ENCODE assay signal across 15 cellular contexts in genomic region chr5:177129206-177129605, GRCh38. TPM values are rescaled to one million over a fixed set of nuclear protein-coding genes. Genes with fewer than 3 reads are reported as not detected.
A peak's percentile ranks its signal among the peaks of the same experiment; 100 is the strongest.
DNase-seq lines count a peak whose midpoint lies in the region; ATAC-seq, FAIRE-seq and TF ChIP-seq lines count a peak whose summit lies in the region.
"Had no signal": no experiment of that assay in that cellular context is flagged by ENCODE, and none has a peak within 500 bp of the region (broad histone marks: within the 10 kb centered on the region; RNA-seq: fewer than 3 reads in every experiment).

No MANE protein-coding gene starts in this region.

- H3K36me3 Mint-ChIP-seq in activated naive CD8-positive, alpha-beta T cell, result no peaks in the 10 kb centered on the region
- no peaks in the 10 kb centered on the region for H3K36me3 Mint-ChIP-seq in activated naive CD8-positive, alpha-beta T cell treated with anti-CD3 and anti-CD28 coated beads, Interleukin-2, amount 50 U/mL, for 24 hours (ENCODE audit: low read depth)
- no peaks in the 10 kb centered on the region for H3K36me3 Mint-ChIP-seq in stimulated activated naive B cell treated with anti-CD40 and anti-IgM and Interleukin-4, amounts not matched to agents 10 μg/mL and 1 μg/mL and 100 μg/mL, for 72 hours

- H2AFZ ChIP-seq in SU-DHL-6 (ENCODE audit: low read depth, low read length, severe bottlenecking) (no peak overlapping the region), endothelial cell of umbilical vein (ENCODE audit: low read depth, low read length) (peak overlapping the region; percentile 73)
- H2AFZ ChIP-seq: hepatocyte had no signal

- H3K4me1 ChIP-seq in endothelial cell of umbilical vein (ENCODE audit: control insufficient read depth, extremely low read depth, insufficient read depth, low read length) (peaks cover 15% of the 10 kb centered on the region), tibial nerve (peaks cover 0 to 17% (median 7%) of the 10 kb centered on the region in 4 donors)
- H3K4me1 ChIP-seq: SJCRH30 had no signal

- no peaks in the 10 kb centered on the region for H3K9me3 Mint-ChIP-seq in activated naive CD8-positive, alpha-beta T cell (ENCODE audit: low read depth)
- no peaks in the 10 kb centered on the region for H3K9me3 Mint-ChIP-seq in activated naive CD8-positive, alpha-beta T cell treated with anti-CD3 and anti-CD28 coated beads, Interleukin-2, amount 50 U/mL, for 24 hours
- no peaks in the 10 kb centered on the region for H3K9me3 Mint-ChIP-seq in stimulated activated naive B cell treated with anti-CD40 and anti-IgM and Interleukin-4, amounts not matched to agents 10 μg/mL and 1 μg/mL and 100 μg/mL, for 72 hours
- H3K9me3 Mint-ChIP-seq: central memory CD8-positive, alpha-beta T cell had no signal

- H3K9ac ChIP-seq in SU-DHL-6 (ENCODE audit: low read length) (peak overlapping the region; percentile 6; the same call in 1 of the 2 replicates), endothelial cell of umbilical vein (replicated peaks; ENCODE audit: extremely low read depth, insufficient read depth, low read length) (no peak overlapping the region)

- dilution Hi-C loops in endothelial cell of umbilical vein (cut with MboI; ENCODE audit: extremely low pct_ligation_motif_present, low sequenced_read_pairs), result no loop called here

- TF ChIP-seq POLR2A in endothelial cell of umbilical vein (IDR thresholded peaks at IDR 0.05; ENCODE audit: low read depth, low read length) (no peak), tibial nerve (IDR thresholded peaks at IDR 0.05) (no peak)

- no peak for TF ChIP-seq CTCF in SU-DHL-6 (IDR thresholded peaks at IDR 0.05; ENCODE audit: insufficient read depth, low read length, poor library complexity, severe bottlenecking)
- no peak for TF ChIP-seq CTCF in endothelial cell of umbilical vein (IDR thresholded peaks at IDR 0.05; ENCODE audit: extremely low read depth in 1 of 2, insufficient read depth in 1 of 2, low read depth in 1 of 2, low read length in 2 of 2)
- TF ChIP-seq CTCF in tibial nerve (IDR thresholded peaks at IDR 0.05), result no peak

- H3K27ac ChIP-seq in SU-DHL-6 (ENCODE audit: low read depth, low read length), result peak overlapping the region; percentile 62
- no peak overlapping the region for H3K27ac ChIP-seq in endothelial cell of umbilical vein (ENCODE audit: insufficient read depth, low read depth, low read length)
- H3K27ac ChIP-seq in tibial nerve, result no peak overlapping the region
- H3K27ac ChIP-seq: hepatocyte, SJCRH30 had no signal

- H3K27me3 ChIP-seq in SU-DHL-6 (ENCODE audit: low read length) (no peaks in the 10 kb centered on the region), endothelial cell of umbilical vein (ENCODE audit: control insufficient read depth in 2 of 2, insufficient read depth in 2 of 2, low read length in 2 of 2) (no peaks in the 10 kb centered on the region), tibial nerve (no peaks in the 10 kb centered on the region)
- H3K27me3 ChIP-seq: adrenal gland, hepatocyte, SJCRH30 had no signal

- POLR2A ChIA-PET in endothelial cell of umbilical vein (lab: Charles Lee), result no interaction called here

- no peaks in the 10 kb centered on the region for H3K9me1 ChIP-seq in endothelial cell of umbilical vein (replicated peaks; ENCODE audit: control insufficient read depth, extremely low read depth, insufficient read depth, low read length)

- H3K4me3 Mint-ChIP-seq in activated naive CD8-positive, alpha-beta T cell, result peak overlapping the region; percentile 47
- H3K4me3 Mint-ChIP-seq in activated naive CD8-positive, alpha-beta T cell treated with anti-CD3 and anti-CD28 coated beads, Interleukin-2, amount 50 U/mL, for 24 hours, result no peak overlapping the region
- H3K4me3 Mint-ChIP-seq in stimulated activated naive B cell treated with anti-CD40 and anti-IgM and Interleukin-4, amounts not matched to agents 10 μg/mL and 1 μg/mL and 100 μg/mL, for 72 hours, result no peak overlapping the region

- H3K27me3 Mint-ChIP-seq in activated naive CD8-positive, alpha-beta T cell, result no peaks in the 10 kb centered on the region
- no peaks in the 10 kb centered on the region for H3K27me3 Mint-ChIP-seq in activated naive CD8-positive, alpha-beta T cell treated with anti-CD3 and anti-CD28 coated beads, Interleukin-2, amount 50 U/mL, for 24 hours
- H3K27me3 Mint-ChIP-seq in stimulated activated naive B cell treated with anti-CD40 and anti-IgM and Interleukin-4, amounts not matched to agents 10 μg/mL and 1 μg/mL and 100 μg/mL, for 72 hours, result no peaks in the 10 kb centered on the region
- H3K27me3 Mint-ChIP-seq: central memory CD8-positive, alpha-beta T cell had no signal

- H3K79me2 ChIP-seq in SU-DHL-6 (ENCODE audit: insufficient read depth, low read length) (no peaks in the 10 kb centered on the region), endothelial cell of umbilical vein (ENCODE audit: control insufficient read depth, insufficient read depth, low read length) (no peaks in the 10 kb centered on the region)
- H3K79me2 ChIP-seq: hepatocyte had no signal

- H3K9me2 ChIP-seq in SU-DHL-6 (replicated peaks; ENCODE audit: insufficient read depth, low read length), result no peaks in the 10 kb centered on the region

- intact Hi-C loops in endothelial cell of umbilical vein (cut with micrococcal nuclease), result no loop called here

- no peak for ATAC-seq in activated naive CD8-positive, alpha-beta T cell treated with anti-CD3 and anti-CD28 coated beads, Interleukin-2, amount 50 U/mL, for 24 hours
- ATAC-seq in stimulated activated naive B cell treated with anti-CD40 and anti-IgM and Interleukin-4, amounts not matched to agents 10 μg/mL and 1 μg/mL and 100 μg/mL, for 72 hours (replicated peaks), result no peak
- ATAC-seq in GM21825 (IDR thresholded peaks at IDR 0.05; ENCODE audit: unreplicated experiment), result no peak

- no peak overlapping the region for H3K27ac Mint-ChIP-seq in activated naive CD8-positive, alpha-beta T cell
- H3K27ac Mint-ChIP-seq in activated naive CD8-positive, alpha-beta T cell treated with anti-CD3 and anti-CD28 coated beads, Interleukin-2, amount 50 U/mL, for 24 hours, result no peak overlapping the region
- peak overlapping the region; percentile 48 for H3K27ac Mint-ChIP-seq in stimulated activated naive B cell treated with anti-CD40 and anti-IgM and Interleukin-4, amounts not matched to agents 10 μg/mL and 1 μg/mL and 100 μg/mL, for 72 hours
- H3K27ac Mint-ChIP-seq: progenitor cell of endocrine pancreas had no signal

- H3K9me3 ChIP-seq in SU-DHL-6 (ENCODE audit: insufficient read depth, low read length) (no peaks in the 10 kb centered on the region), endothelial cell of umbilical vein (replicated peaks; ENCODE audit: control insufficient read depth, insufficient read depth, low read length) (no peaks in the 10 kb centered on the region), tibial nerve (no peaks in the 10 kb centered on the region)
- H3K9me3 ChIP-seq: adrenal gland, SJCRH30 had no signal

- DNase-seq in activated naive CD8-positive, alpha-beta T cell treated with anti-CD3 and anti-CD28 coated beads, Interleukin-2, amount 50 U/mL, for 24 hours, result no peak
- DNase-seq in endothelial cell of umbilical vein (ENCODE audit: low read depth, low spot score) (no peak), tibial nerve (ENCODE audit: low spot score in 2 of 2) (no peak), midbrain (lab: John Stamatoyannopoulos, UW) (no peak)
- DNase-seq in stimulated activated naive B cell treated with anti-CD40 and anti-IgM and Interleukin-4, amounts not matched to agents 10 μg/mL and 1 μg/mL and 100 μg/mL, for 72 hours, result no peak
- DNase-seq: NCI-H1694, SJCRH30 had no signal

- TF ChIP-seq EP300 in tibial nerve (IDR thresholded peaks at IDR 0.05), result no peak

- FAIRE-seq in endothelial cell of umbilical vein (lab: Jason Lieb, UNC), result no peak
- FAIRE-seq: TTC549 had no signal

- H3K4me2 ChIP-seq in SU-DHL-6 (ENCODE audit: low read depth, low read length, poor library complexity, severe bottlenecking) (peak overlapping the region; percentile 14), endothelial cell of umbilical vein (ENCODE audit: insufficient read depth, low read length) (no peak overlapping the region)
- H3K4me2 ChIP-seq: hepatocyte had no signal

- peaks cover 53% of the 10 kb centered on the region for H3F3A ChIP-seq in SU-DHL-6 (ENCODE audit: insufficient read depth)

- 74 to 79% methylated on average over 2 of the region's 2 CpGs for WGBS in tibial nerve, 2 donors

- no TSS peak for BruUV-seq in endothelial cell of umbilical vein (replicated peaks; lab: Mats Ljungman, UMichigan)

- no peaks in the 10 kb centered on the region for H3K36me3 ChIP-seq in SU-DHL-6 (ENCODE audit: low read length)
- no peaks in the 10 kb centered on the region for H3K36me3 ChIP-seq in endothelial cell of umbilical vein (ENCODE audit: control insufficient read depth in 2 of 2, extremely low read depth in 1 of 2, insufficient read depth in 2 of 2, low read length in 2 of 2)
- H3K36me3 ChIP-seq in tibial nerve, result no peaks in the 10 kb centered on the region
- H3K36me3 ChIP-seq: adrenal gland, SJCRH30 had no signal

- H3K4me3 ChIP-seq in SU-DHL-6 (ENCODE audit: insufficient read depth, low read length, poor library complexity, severe bottlenecking), result no peak overlapping the region
- H3K4me3 ChIP-seq in endothelial cell of umbilical vein (replicated peaks in 1 of 3; ENCODE audit: insufficient read depth in 1 of 3, low read depth in 1 of 3, low read length in 3 of 3), result no peak overlapping the region
- no peak overlapping the region for H3K4me3 ChIP-seq in tibial nerve
- H3K4me3 ChIP-seq: adrenal gland, hepatocyte, SJCRH30 had no signal

- H4K20me1 ChIP-seq in SU-DHL-6 (ENCODE audit: low read depth, low read length), result no peaks in the 10 kb centered on the region
- no peaks in the 10 kb centered on the region for H4K20me1 ChIP-seq in endothelial cell of umbilical vein (replicated peaks; ENCODE audit: control insufficient read depth, extremely low read depth, insufficient read depth, low read length)

- peaks cover 29% of the 10 kb centered on the region for H3K4me1 Mint-ChIP-seq in activated naive CD8-positive, alpha-beta T cell (ENCODE audit: low read depth)
- H3K4me1 Mint-ChIP-seq in activated naive CD8-positive, alpha-beta T cell treated with anti-CD3 and anti-CD28 coated beads, Interleukin-2, amount 50 U/mL, for 24 hours, result peaks cover 23% of the 10 kb centered on the region
- H3K4me1 Mint-ChIP-seq in stimulated activated naive B cell treated with anti-CD40 and anti-IgM and Interleukin-4, amounts not matched to agents 10 μg/mL and 1 μg/mL and 100 μg/mL, for 72 hours, result peaks cover 25 to 29% of the 10 kb centered on the region in 2 donors

- CTCF ChIA-PET in endothelial cell of umbilical vein (lab: Charles Lee), result interaction anchor here (1.0 to 1.4 kb wide), 2 partner anchors 11 to 58 kb away, joined by 3 to 4 read pairs; no protein-coding TSS in a partner anchor

RNA-seq across cellular contexts. Expression of gene NSD1, which starts 4.4 kb away (rescaled TPM):
- total RNA-seq in endothelial cell of umbilical vein (76.1 and 90.4 TPM in 2 replicates), tibial nerve (10 to 100 TPM; 36.6 to 51.3 (median 40.7) TPM)
- 12.4 and 14.4 TPM in 2 replicates for polyA plus RNA-seq in endothelial cell of umbilical vein
- polyA plus RNA-seq in endothelial cell of umbilical vein (2011; cell fraction: cytosol; rRNA removed), result 16.4 and 16.5 TPM in 2 replicates
- 41.0 and 44.1 TPM in 2 replicates for polyA plus RNA-seq in endothelial cell of umbilical vein (2011; cell fraction: nucleus; rRNA removed)
- polyA plus RNA-seq in endothelial cell of umbilical vein (2012), result 23.8 and 31.7 TPM in 2 replicates
- polyA minus RNA-seq in endothelial cell of umbilical vein, result 82.9 and 87.3 TPM in 2 replicates
- polyA minus RNA-seq in endothelial cell of umbilical vein (2011; cell fraction: cytosol; rRNA and poly(A)+ RNA removed), result 31.2 TPM
- 116 and 130 TPM in 2 replicates for polyA minus RNA-seq in endothelial cell of umbilical vein (2011; cell fraction: nucleus; rRNA and poly(A)+ RNA removed)

RNA-seq across cellular contexts. Expression of gene FGFR4, which starts 42.5 kb away (rescaled TPM):
- total RNA-seq in endothelial cell of umbilical vein (2.9 and 3.8 TPM in 2 replicates), tibial nerve (10 to 100 TPM in 2 of 4 donors, 1 to 10 TPM in 2; 3.3 to 60.8 (median 12.1) TPM)
- 1.9 and 2.3 TPM in 2 replicates for polyA plus RNA-seq in endothelial cell of umbilical vein
- 1.2 and 1.6 TPM in 2 replicates for polyA plus RNA-seq in endothelial cell of umbilical vein (2011; cell fraction: cytosol; rRNA removed)
- polyA plus RNA-seq in endothelial cell of umbilical vein (2011; cell fraction: nucleus; rRNA removed), result 3.1 and 3.7 TPM in 2 replicates
- polyA plus RNA-seq in endothelial cell of umbilical vein (2012), result 1.5 and 3.0 TPM in 2 replicates
- polyA minus RNA-seq in endothelial cell of umbilical vein, result 1.00 and 1.9 TPM in 2 replicates
- polyA minus RNA-seq in endothelial cell of umbilical vein (2011; cell fraction: cytosol; rRNA and poly(A)+ RNA removed), result 7.3 TPM
- polyA minus RNA-seq in endothelial cell of umbilical vein (2011; cell fraction: nucleus; rRNA and poly(A)+ RNA removed), result 0.67 and 1.0 TPM in 2 replicates
